In genomic region chr22:31953251-31953650, GRCh38 we compare ENCODE assay signal across 18 cellular contexts. TPM values are rescaled to one million over a fixed set of nuclear protein-coding genes. Genes with fewer than 3 reads are reported as not detected.
DNase-seq lines count a peak whose midpoint lies in the region; ATAC-seq and TF ChIP-seq lines count a peak whose summit lies in the region.
"Had no signal": no experiment of that assay in that cellular context is flagged by ENCODE, and none has a peak within 500 bp of the region (broad histone marks: within the 10 kb centered on the region; RNA-seq: fewer than 3 reads in every experiment).

No MANE protein-coding gene starts in this region.

- no peaks in the 10 kb centered on the region for H3K9me3 Mint-ChIP-seq in natural killer cell
- H3K9me3 Mint-ChIP-seq: nephron had no signal

- H4K8ac ChIP-seq in neuronal stem cell (ENCODE audit: low read depth, low read length), result no peak overlapping the region

- H3K27me3 Mint-ChIP-seq in natural killer cell (ENCODE audit: low read depth in 2 of 2), result no peaks in the 10 kb centered on the region

- H3K4me1 ChIP-seq in heart right ventricle (peaks cover 20 to 75% (median 59%) of the 10 kb centered on the region in 9 donors), tibial nerve (peaks cover 0 to 59% (median 37%) of the 10 kb centered on the region in 4 donors), neuronal stem cell (ENCODE audit: control insufficient read depth in 2 of 2, insufficient read depth in 1 of 2, low read depth in 1 of 2, low read length in 2 of 2) (no peaks in the 10 kb centered on the region)
- H3K4me1 ChIP-seq: testis had no signal

- H2BK12ac ChIP-seq in neuronal stem cell (ENCODE audit: low read length), result no peak overlapping the region

- TF ChIP-seq EP300 in tibial nerve (IDR thresholded peaks at IDR 0.05), result no peak

- H3K27me3 ChIP-seq in heart right ventricle (no peaks in the 10 kb centered on the region), tibial nerve (no peaks in the 10 kb centered on the region), neuronal stem cell (ENCODE audit: control insufficient read depth in 3 of 3, insufficient read depth in 3 of 3, low read depth in 1 of 3, low read length in 3 of 3) (no peaks in the 10 kb centered on the region)
- H3K27me3 ChIP-seq: spleen, testis had no signal

- H2BK15ac ChIP-seq in neuronal stem cell (ENCODE audit: low read length), result no peak overlapping the region

- no peak overlapping the region for H3K4me3 Mint-ChIP-seq in natural killer cell
- H3K4me3 Mint-ChIP-seq: nephron had no signal

- H2AK5ac ChIP-seq in neuronal stem cell (ENCODE audit: low read depth, low read length), result no peak overlapping the region

- no peak overlapping the region for H2AFZ ChIP-seq in neuronal stem cell (ENCODE audit: low read length)

- H2BK120ac ChIP-seq in neuronal stem cell (ENCODE audit: low read depth, low read length), result no peak overlapping the region

- no peak overlapping the region for H2BK5ac ChIP-seq in neuronal stem cell (ENCODE audit: low read length)

- ATAC-seq in heart right ventricle, result no peak
- no peak for ATAC-seq in left ventricle myocardium superior
- peak; percentile 57 to 60 (median 59) for ATAC-seq in natural killer cell
- no peak for ATAC-seq in HG03378 (IDR thresholded peaks at IDR 0.05; ENCODE audit: unreplicated experiment)
- ATAC-seq: Panc1 had no signal

- peaks cover 7% of the 10 kb centered on the region for H3K79me1 ChIP-seq in neuronal stem cell (ENCODE audit: low read depth, low read length)

- WGBS in heart right ventricle, 2 donors, result 77 to 91% methylated on average over 3 of the region's 3 CpGs
- 82 to 89% methylated on average over 3 of the region's 3 CpGs for WGBS in tibial nerve, 2 donors
- no CpG with 5 or more reads among the region's 3 CpGs for WGBS in neuronal stem cell (ENCODE audit: extremely low coverage in 2 of 2, insufficient read length in 2 of 2, insufficient replicate concordance in 1 of 2), 2 donors

- H3K23ac ChIP-seq in neuronal stem cell (ENCODE audit: low read depth, low read length, poor library complexity), result no peak overlapping the region

- intact Hi-C loops in heart right ventricle (cut with DNase I) (loop anchor here in 3 of 10 donors (5.0 to 10.0 kb wide), 3 partner anchors 81 to 398 kb away; partner anchors contain the start of gene PISD (in 1 of the 3)), left ventricle myocardium superior (cut with micrococcal nuclease) (no loop called here), natural killer cell (cut with micrococcal nuclease) (no loop called here)

- H3K27ac ChIP-seq in heart right ventricle, result peak overlapping the region in 7 of 10 donors; percentile 8 to 83 (median 72)
- H3K27ac ChIP-seq in caudate nucleus (ENCODE audit: low read depth, low read length), result peak overlapping the region; percentile 9
- H3K27ac ChIP-seq in tibial nerve, result peak overlapping the region; percentile 11 to 78 (median 48)
- H3K27ac ChIP-seq in neuronal stem cell (replicated peaks; ENCODE audit: low read length), result no peak overlapping the region
- H3K27ac ChIP-seq: KMS-11, testis had no signal

- no peak for TF ChIP-seq POLR2A in tibial nerve (IDR thresholded peaks at IDR 0.05)

- no peak overlapping the region for H3K14ac ChIP-seq in neuronal stem cell (ENCODE audit: low read length)

- H4K91ac ChIP-seq in neuronal stem cell (ENCODE audit: low read depth, low read length, poor library complexity), result no peak overlapping the region

- H3K4me2 ChIP-seq in neuronal stem cell (ENCODE audit: insufficient read depth, low read length, poor library complexity, severe bottlenecking), result no peak overlapping the region
- H3K4me2 ChIP-seq: KMS-11 had no signal

- peaks cover 0 to 85% (median 37%) of the 10 kb centered on the region in 9 donors for H3K36me3 ChIP-seq in heart right ventricle
- H3K36me3 ChIP-seq in tibial nerve, result peaks cover 0 to 41% (median 0%) of the 10 kb centered on the region in 3 donors
- peaks cover 24 to 100% of the 10 kb centered on the region in 2 donors for H3K36me3 ChIP-seq in neuronal stem cell (replicated peaks in 1 of 2; ENCODE audit: control insufficient read depth in 2 of 2, insufficient read depth in 2 of 2, low read length in 2 of 2)

- H3K18ac ChIP-seq in neuronal stem cell (ENCODE audit: low read length), result no peak overlapping the region

- H3K9me3 ChIP-seq in heart right ventricle (no peaks in the 10 kb centered on the region), tibial nerve (no peaks in the 10 kb centered on the region), neuronal stem cell (replicated peaks in 1 of 2; ENCODE audit: control insufficient read depth in 2 of 2, insufficient read depth in 1 of 2, low read depth in 1 of 2, low read length in 2 of 2) (no peaks in the 10 kb centered on the region)
- H3K9me3 ChIP-seq: spleen, testis had no signal

- H3K4me1 Mint-ChIP-seq in natural killer cell, result peaks cover 48 to 51% of the 10 kb centered on the region in 2 donors

- no peak overlapping the region for H3K9ac ChIP-seq in neuronal stem cell (ENCODE audit: low read depth, low read length, poor library complexity)
- H3K9ac ChIP-seq: KMS-11 had no signal

- no peak overlapping the region for H3K4ac ChIP-seq in neuronal stem cell (ENCODE audit: low read length)

- peaks cover 7% of the 10 kb centered on the region for H3K36me3 Mint-ChIP-seq in natural killer cell

- peak overlapping the region; percentile 56 to 80 for H3K27ac Mint-ChIP-seq in natural killer cell

- H3K4me3 ChIP-seq in heart right ventricle (no peak overlapping the region), tibial nerve (no peak overlapping the region), neuronal stem cell (ENCODE audit: low read length in 2 of 2) (no peak overlapping the region)
- H3K4me3 ChIP-seq: spleen, testis had no signal

- no peak for TF ChIP-seq CTCF in heart right ventricle (IDR thresholded peaks at IDR 0.05)
- no peak for TF ChIP-seq CTCF in natural killer cell (IDR thresholded peaks at IDR 0.05)
- no peak for TF ChIP-seq CTCF in tibial nerve (IDR thresholded peaks at IDR 0.05)

- DNase-seq in heart right ventricle (no peak), left ventricle myocardium superior (no peak), caudate nucleus (lab: John Stamatoyannopoulos, UW) (no peak), natural killer cell (no peak), tibial nerve (ENCODE audit: low spot score in 2 of 2) (no peak), neuronal stem cell (ENCODE audit: low spot score) (no peak)
- DNase-seq in activated CD4-positive, CD25-positive, alpha-beta regulatory T cell treated with anti-CD3 and anti-CD28 coated beads, Interleukin-2, amount 50 U/mL, for 72 hours, result no peak
- DNase-seq: activated CD4-positive, alpha-beta T cell treated with anti-CD3 and anti-CD28 coated beads, Interleukin-2, amount 50 U/mL, for 4 hours; activated gamma-delta T cell; NCI-H187 treated with DMSO at 0.1 percent for 48 hours; NCI-H524 treated with DMSO at 0.1 percent for 48 hours; T-helper 2 cell; testis had no signal

RNA-seq across cellular contexts. Expression of gene YWHAH, which starts 8.9 kb away (rescaled TPM):
- total RNA-seq in heart right ventricle (100 to 1,000 TPM in 2 of 10 donors, 10 to 100 TPM in 8; 57.7 to 115 (median 75.8) TPM), left ventricle myocardium superior (60.4 TPM), natural killer cell (10 to 100 TPM; 29.6 to 35.0 (median 32.8) TPM), tibial nerve (100 to 1,000 TPM in 1 of 4 donors, 10 to 100 TPM in 3; 66.3 to 102 (median 98.0) TPM)
- polyA plus RNA-seq in heart right ventricle, result 10 to 100 TPM; 38.8 to 87.2 TPM
- 100.0 TPM for polyA plus RNA-seq in neuronal stem cell (2013, experiment 1 of 2)
- polyA plus RNA-seq in neuronal stem cell (2013, experiment 2 of 2), result 101 TPM

Comparison
In these comparisons a context has a peak if more than half of its experiments do, and no peak if none do; other contexts are left out.
1. ATAC-seq: peak in natural killer cell (3 of 3); none in heart right ventricle (0 of 8), left ventricle myocardium superior (single experiment) and HG03378 (single experiment).